ENCODE assay signal across 2 cellular contexts in genomic region chr12:89326260-89327040, GRCh38.
TF ChIP-seq lines count a peak whose summit lies in the region.

No MANE protein-coding gene starts in this region.

TF ChIP-seq in H1, 55 proteins besides CTCF, POLR2A, EP300 and RAD21:
- TF ChIP-seq JUND (IDR thresholded peaks at IDR 0.05; ENCODE audit: low read length) = no peak
- TF ChIP-seq SRF (IDR thresholded peaks at IDR 0.05; ENCODE audit: low read depth, low read length) = peak; percentile 80

TF ChIP-seq in liver, 16 proteins besides CTCF, POLR2A, EP300 and RAD21:
- TF ChIP-seq RXRA (IDR thresholded peaks at IDR 0.05) = peak; percentile 46 to 60
- peak; percentile 41 for TF ChIP-seq SP1 (IDR thresholded peaks at IDR 0.05)
- TF ChIP-seq JUND (IDR thresholded peaks at IDR 0.05) = no peak
- TF ChIP-seq NR2F2 (IDR thresholded peaks at IDR 0.05) = peak; percentile 98
